ENCODE assay signal across 28 cellular contexts in genomic region chr2:32442020-32442467, GRCh38.
"Had no signal": no experiment of that assay in that cellular context is flagged by ENCODE, and none has a peak within 500 bp of the region (broad histone marks: within the 10 kb centered on the region; RNA-seq: fewer than 3 reads in every experiment).

No MANE protein-coding gene starts in this region.

- H3K9me3 Mint-ChIP-seq: effector memory CD8-positive, alpha-beta T cell; naive B cell; stimulated activated effector memory CD8-positive, alpha-beta T cell treated with anti-CD3 and anti-CD28 coated beads, Interleukin-12 subunit alpha, Interleukin-12 subunit beta, amount 100 ng/mL, for 72 hours; stimulated activated naive CD8-positive, alpha-beta T cell treated with anti-CD3 and anti-CD28 coated beads, Interleukin-15, Interleukin-2, amounts not matched to agents 100 ng/mL and 50 ng/mL, for 24 hours had no signal

- FAIRE-seq: urothelium cell line had no signal

- H3K4me3 ChIP-seq: body of pancreas, coronary artery, heart left ventricle, skin epidermis, thoracic aorta had no signal

- H3K9me3 ChIP-seq: body of pancreas, heart left ventricle, neutrophil, thoracic aorta had no signal

- H3K4me1 ChIP-seq: body of pancreas, heart left ventricle had no signal

- H3K4me1 Mint-ChIP-seq: activated CD4-positive, alpha-beta T cell treated with anti-CD3 and anti-CD28 coated beads for 36 hours; mesothelial cell of epicardium; nephron progenitor cell; stimulated activated effector memory CD8-positive, alpha-beta T cell treated with anti-CD3 and anti-CD28 coated beads, Interleukin-12 subunit alpha, Interleukin-12 subunit beta, amount 100 ng/mL, for 72 hours had no signal

- ATAC-seq: activated CD4-positive, alpha-beta T cell treated with anti-CD3 and anti-CD28 coated beads for 36 hours; body of pancreas; effector memory CD8-positive, alpha-beta T cell; esophagus mucosa; heart left ventricle; left ventricle myocardium superior; sciatic nerve; stimulated activated effector memory CD8-positive, alpha-beta T cell treated with anti-CD3 and anti-CD28 coated beads, Interleukin-12 subunit alpha, Interleukin-12 subunit beta, amount 100 ng/mL, for 72 hours had no signal

- H3K27me3 Mint-ChIP-seq: activated CD4-positive, alpha-beta T cell treated with anti-CD3 and anti-CD28 coated beads for 36 hours; activated naive CD8-positive, alpha-beta T cell; effector memory CD8-positive, alpha-beta T cell; naive B cell; stimulated activated naive CD8-positive, alpha-beta T cell treated with anti-CD3 and anti-CD28 coated beads, Interleukin-15, Interleukin-2, amounts not matched to agents 100 ng/mL and 50 ng/mL, for 24 hours had no signal

- H3K4me3 Mint-ChIP-seq: activated CD4-positive, alpha-beta T cell treated with anti-CD3 and anti-CD28 coated beads for 36 hours; activated naive CD8-positive, alpha-beta T cell; effector memory CD8-positive, alpha-beta T cell; mesothelial cell of epicardium; naive B cell; nephron progenitor cell; stimulated activated effector memory CD8-positive, alpha-beta T cell treated with anti-CD3 and anti-CD28 coated beads, Interleukin-12 subunit alpha, Interleukin-12 subunit beta, amount 100 ng/mL, for 72 hours; stimulated activated naive CD8-positive, alpha-beta T cell treated with anti-CD3 and anti-CD28 coated beads, Interleukin-15, Interleukin-2, amounts not matched to agents 100 ng/mL and 50 ng/mL, for 24 hours had no signal

- H3K27ac ChIP-seq: body of pancreas, coronary artery, heart left ventricle, neutrophil, skin epidermis, thoracic aorta had no signal

- DNase-seq: activated CD4-positive, alpha-beta T cell treated with anti-CD3 and anti-CD28 coated beads for 36 hours; activated CD4-positive, CD25-positive, alpha-beta regulatory T cell; activated CD8-positive, alpha-beta memory T cell treated with anti-CD3 and anti-CD28 coated beads for 24 hours; activated naive CD4-positive, alpha-beta T cell; aorta; body of pancreas; cerebellar nuclear complex; effector memory CD8-positive, alpha-beta T cell; foreskin fibroblast; heart left ventricle; kidney glomerular epithelial cell; left ventricle myocardium superior; mammary epithelial cell; naive B cell; nephron progenitor cell; stimulated activated CD4-positive, alpha-beta T cell treated with anti-CD3 and anti-CD28 coated beads, Interleukin-4, amount 100 ng/mL, for 24 hours; trophoblast cell had no signal

- H3K27ac Mint-ChIP-seq: activated CD4-positive, alpha-beta T cell treated with anti-CD3 and anti-CD28 coated beads for 36 hours; activated naive CD8-positive, alpha-beta T cell; mesothelial cell of epicardium; nephron progenitor cell; stimulated activated effector memory CD8-positive, alpha-beta T cell treated with anti-CD3 and anti-CD28 coated beads, Interleukin-12 subunit alpha, Interleukin-12 subunit beta, amount 100 ng/mL, for 72 hours; stimulated activated naive CD8-positive, alpha-beta T cell treated with anti-CD3 and anti-CD28 coated beads, Interleukin-15, Interleukin-2, amounts not matched to agents 100 ng/mL and 50 ng/mL, for 24 hours had no signal

- H3K27me3 ChIP-seq: body of pancreas, heart left ventricle, neutrophil had no signal
